8 cellular contexts compared by ENCODE assay signal in the genomic region with DNA sequence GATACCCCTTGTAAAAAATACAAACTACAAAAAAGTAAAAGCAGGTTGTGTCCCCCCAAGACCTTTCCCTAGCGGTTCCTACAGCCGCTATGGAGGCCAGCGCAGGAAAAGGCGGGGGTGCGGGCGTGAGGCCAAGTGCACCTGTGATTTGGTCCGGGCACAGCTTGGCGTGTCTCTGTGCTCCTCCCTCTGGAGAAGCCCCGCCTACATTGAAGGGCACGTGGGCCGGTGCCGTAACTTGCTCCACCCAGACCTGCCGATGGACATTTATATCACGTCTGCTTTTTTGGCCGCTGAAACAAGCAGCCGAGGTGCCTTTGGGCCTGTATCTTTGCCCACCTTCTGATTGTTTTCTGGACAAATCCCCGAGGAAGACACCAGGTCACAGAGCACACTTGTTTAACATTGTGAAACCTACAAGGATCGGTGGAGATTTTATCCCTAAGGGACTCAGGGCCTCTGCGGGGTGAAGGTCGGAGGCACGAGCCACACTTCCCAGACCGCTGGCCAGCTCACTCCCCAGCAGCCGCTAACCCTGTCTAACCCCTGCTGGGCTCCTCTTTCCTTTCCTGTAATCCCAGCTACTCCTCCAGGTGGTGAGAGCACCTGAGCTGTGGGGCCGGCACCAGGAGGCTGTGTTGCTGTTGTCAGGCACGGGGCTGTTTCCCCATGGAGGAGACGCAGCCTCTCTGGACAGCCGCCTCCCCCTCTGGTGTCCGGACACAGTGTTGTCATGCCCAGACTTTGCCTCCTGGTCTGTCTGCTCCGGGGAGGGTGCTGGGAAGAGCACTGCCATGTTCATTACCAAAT. TPM values are rescaled to one million over a fixed set of nuclear protein-coding genes. Genes with fewer than 3 reads are reported as not detected.
A peak's percentile ranks its signal among the peaks of the same experiment; 100 is the strongest.
DNase-seq lines count a peak whose midpoint lies in the region; ATAC-seq, FAIRE-seq and TF ChIP-seq lines count a peak whose summit lies in the region.

No MANE protein-coding gene starts in this region.

- intact Hi-C loops in activated CD4-positive, alpha-beta T cell treated with anti-CD3 and anti-CD28 coated beads for 36 hours (cut with DNase I, micrococcal nuclease) = no loop called here
- intact Hi-C loops in kidney (cut with DNase I) (no loop called here), tibial artery (cut with DNase I; ENCODE audit: low total_unique reads) (loop anchor here (2.0 to 10.0 kb wide), 3 partner anchors 18 to 124 kb away; a partner anchor contains a TSS)

- no peak for ATAC-seq in activated CD4-positive, alpha-beta T cell treated with anti-CD3 and anti-CD28 coated beads for 36 hours
- ATAC-seq in activated CD8-positive, alpha-beta T cell treated with anti-CD3 and anti-CD28 coated beads, Interleukin-2, amount 10 ng/mL, durations not matched to agents 7 days and 5 days = peak; percentile 30
- ATAC-seq in GM18861 (IDR thresholded peaks at IDR 0.05; ENCODE audit: unreplicated experiment) = no peak
- no peak for ATAC-seq in GM19397 (IDR thresholded peaks at IDR 0.05; ENCODE audit: unreplicated experiment)
- ATAC-seq in GM21447 (IDR thresholded peaks at IDR 0.05; ENCODE audit: unreplicated experiment) = no peak

- no peaks in the 10 kb centered on the region for H3K36me3 ChIP-seq in kidney (ENCODE audit: control insufficient read depth in 1 of 2, insufficient read depth in 2 of 2, low read length in 2 of 2)
- H3K36me3 ChIP-seq in tibial artery = no peaks in the 10 kb centered on the region

- H3K4me1 Mint-ChIP-seq in activated CD4-positive, alpha-beta T cell treated with anti-CD3 and anti-CD28 coated beads for 36 hours = no peaks in the 10 kb centered on the region
- no peaks in the 10 kb centered on the region for H3K4me1 Mint-ChIP-seq in activated CD4-positive, alpha-beta T cell treated with anti-CD3 and anti-CD28 coated beads, Interleukin-2, amount 10 ng/mL, durations not matched to agents 7 days and 5 days
- no peaks in the 10 kb centered on the region for H3K4me1 Mint-ChIP-seq in activated CD8-positive, alpha-beta T cell treated with anti-CD3 and anti-CD28 coated beads, Interleukin-2, amount 10 ng/mL, durations not matched to agents 7 days and 5 days (ENCODE audit: low read depth)

- H3K36me3 Mint-ChIP-seq in activated CD4-positive, alpha-beta T cell treated with anti-CD3 and anti-CD28 coated beads for 36 hours (ENCODE audit: low read depth) = no peaks in the 10 kb centered on the region
- H3K36me3 Mint-ChIP-seq in activated CD4-positive, alpha-beta T cell treated with anti-CD3 and anti-CD28 coated beads, Interleukin-2, amount 10 ng/mL, durations not matched to agents 7 days and 5 days (ENCODE audit: low read depth) = no peaks in the 10 kb centered on the region
- no peaks in the 10 kb centered on the region for H3K36me3 Mint-ChIP-seq in activated CD8-positive, alpha-beta T cell treated with anti-CD3 and anti-CD28 coated beads, Interleukin-2, amount 10 ng/mL, durations not matched to agents 7 days and 5 days (ENCODE audit: low read depth)

- CTCF ChIA-PET in activated CD4-positive, alpha-beta T cell treated with anti-CD3 and anti-CD28 coated beads for 36 hours (lab: Charles Lee) = interaction anchor here (0.6 kb wide), 2 partner anchors 138 to 788 kb away, joined by 3 read pairs; no protein-coding TSS in a partner anchor
- CTCF ChIA-PET in activated CD4-positive, alpha-beta T cell treated with anti-CD3 and anti-CD28 coated beads, Interleukin-2, amount 10 ng/mL, durations not matched to agents 7 days and 5 days (lab: Charles Lee) = interaction anchor here (1.3 kb wide), 1 partner anchor 10 kb away, joined by 3 read pairs; no protein-coding TSS in a partner anchor
- CTCF ChIA-PET in activated CD8-positive, alpha-beta T cell treated with anti-CD3 and anti-CD28 coated beads, Interleukin-2, amount 10 ng/mL, durations not matched to agents 7 days and 5 days (lab: Charles Lee) = no interaction called here

- peak overlapping the region; percentile 97 to 99 for H3K27ac ChIP-seq in kidney (ENCODE audit: low read depth in 2 of 2, low read length in 2 of 2)
- peak overlapping the region; percentile 88 to 89 for H3K27ac ChIP-seq in tibial artery

- H3K27me3 ChIP-seq in tibial artery = peaks cover 0 to 5% of the 10 kb centered on the region in 2 donors

- peaks cover 41 to 61% of the 10 kb centered on the region in 2 donors for H3K4me1 ChIP-seq in kidney (ENCODE audit: control insufficient read depth in 1 of 2, insufficient read depth in 1 of 2, low read depth in 1 of 2, low read length in 2 of 2)
- peaks cover 33 to 68% (median 57%) of the 10 kb centered on the region in 4 donors for H3K4me1 ChIP-seq in tibial artery

- no peak overlapping the region for H3K27ac Mint-ChIP-seq in activated CD4-positive, alpha-beta T cell treated with anti-CD3 and anti-CD28 coated beads for 36 hours
- H3K27ac Mint-ChIP-seq in activated CD4-positive, alpha-beta T cell treated with anti-CD3 and anti-CD28 coated beads, Interleukin-2, amount 10 ng/mL, durations not matched to agents 7 days and 5 days = no peak overlapping the region
- H3K27ac Mint-ChIP-seq in activated CD8-positive, alpha-beta T cell treated with anti-CD3 and anti-CD28 coated beads, Interleukin-2, amount 10 ng/mL, durations not matched to agents 7 days and 5 days = no peak overlapping the region

- H3K4me3 Mint-ChIP-seq in activated CD4-positive, alpha-beta T cell treated with anti-CD3 and anti-CD28 coated beads for 36 hours = no peak overlapping the region
- no peak overlapping the region for H3K4me3 Mint-ChIP-seq in activated CD4-positive, alpha-beta T cell treated with anti-CD3 and anti-CD28 coated beads, Interleukin-2, amount 10 ng/mL, durations not matched to agents 7 days and 5 days
- H3K4me3 Mint-ChIP-seq in activated CD8-positive, alpha-beta T cell treated with anti-CD3 and anti-CD28 coated beads, Interleukin-2, amount 10 ng/mL, durations not matched to agents 7 days and 5 days = no peak overlapping the region

- POLR2A ChIA-PET in activated CD4-positive, alpha-beta T cell treated with anti-CD3 and anti-CD28 coated beads for 36 hours (lab: Charles Lee) = interaction anchor here (0.6 kb wide), 1 partner anchor 72 kb away, joined by 3 read pairs; no protein-coding TSS in a partner anchor
- POLR2A ChIA-PET in activated CD4-positive, alpha-beta T cell treated with anti-CD3 and anti-CD28 coated beads, Interleukin-2, amount 10 ng/mL, durations not matched to agents 7 days and 5 days (lab: Charles Lee) = no interaction called here
- POLR2A ChIA-PET in activated CD8-positive, alpha-beta T cell treated with anti-CD3 and anti-CD28 coated beads, Interleukin-2, amount 10 ng/mL, durations not matched to agents 7 days and 5 days (lab: Charles Lee) = interaction anchor here (0.6 to 0.7 kb wide), 2 partner anchors 80 to 381 kb away, joined by 3 to 4 read pairs; no protein-coding TSS in a partner anchor

- H3K9ac ChIP-seq in kidney (ENCODE audit: low read length in 2 of 2) = peak overlapping the region; percentile 34 to 71

- H3K9me3 ChIP-seq in kidney (ENCODE audit: control insufficient read depth in 1 of 2, low read length in 2 of 2) (no peaks in the 10 kb centered on the region), tibial artery (no peaks in the 10 kb centered on the region)

- H3K4me3 ChIP-seq in kidney (ENCODE audit: low read length in 2 of 2) (peak overlapping the region; percentile 30), tibial artery (no peak overlapping the region)

- H3K9me3 Mint-ChIP-seq in activated CD4-positive, alpha-beta T cell treated with anti-CD3 and anti-CD28 coated beads for 36 hours (ENCODE audit: low read depth) = no peaks in the 10 kb centered on the region
- no peaks in the 10 kb centered on the region for H3K9me3 Mint-ChIP-seq in activated CD4-positive, alpha-beta T cell treated with anti-CD3 and anti-CD28 coated beads, Interleukin-2, amount 10 ng/mL, durations not matched to agents 7 days and 5 days
- no peaks in the 10 kb centered on the region for H3K9me3 Mint-ChIP-seq in activated CD8-positive, alpha-beta T cell treated with anti-CD3 and anti-CD28 coated beads, Interleukin-2, amount 10 ng/mL, durations not matched to agents 7 days and 5 days (ENCODE audit: insufficient read depth)

- no peak for FAIRE-seq in kidney (lab: Jason Lieb, UNC)

- no peaks in the 10 kb centered on the region for H3K27me3 Mint-ChIP-seq in activated CD4-positive, alpha-beta T cell treated with anti-CD3 and anti-CD28 coated beads for 36 hours
- peaks cover 2% of the 10 kb centered on the region for H3K27me3 Mint-ChIP-seq in activated CD4-positive, alpha-beta T cell treated with anti-CD3 and anti-CD28 coated beads, Interleukin-2, amount 10 ng/mL, durations not matched to agents 7 days and 5 days
- no peaks in the 10 kb centered on the region for H3K27me3 Mint-ChIP-seq in activated CD8-positive, alpha-beta T cell treated with anti-CD3 and anti-CD28 coated beads, Interleukin-2, amount 10 ng/mL, durations not matched to agents 7 days and 5 days (ENCODE audit: low read depth)

- DNase-seq in activated CD4-positive, alpha-beta T cell treated with anti-CD3 and anti-CD28 coated beads for 36 hours = peak; percentile 16
- no peak for DNase-seq in activated CD4-positive, alpha-beta T cell treated with anti-CD3 and anti-CD28 coated beads, Interleukin-2, amount 10 ng/mL, durations not matched to agents 7 days and 5 days
- no peak for DNase-seq in activated CD8-positive, alpha-beta T cell treated with anti-CD3 and anti-CD28 coated beads, Interleukin-2, amount 10 ng/mL, durations not matched to agents 7 days and 5 days
- DNase-seq in kidney = peak; percentile 93
- peak; percentile 17 to 62 for DNase-seq in tibial artery

- TF ChIP-seq CTCF in kidney (IDR thresholded peaks at IDR 0.05; ENCODE audit: borderline replicate concordance, extremely low read depth, insufficient read depth) (no peak), tibial artery (IDR thresholded peaks at IDR 0.05) (no peak)

RNA-seq across cellular contexts. Expression of a gene that starts 18.8 kb away (rescaled TPM):
- total RNA-seq in activated CD4-positive, alpha-beta T cell treated with anti-CD3 and anti-CD28 coated beads for 36 hours = 1 to 10 TPM; 8.1 to 9.3 TPM
- total RNA-seq in activated CD4-positive, alpha-beta T cell treated with anti-CD3 and anti-CD28 coated beads, Interleukin-2, amount 10 ng/mL, durations not matched to agents 7 days and 5 days = 1 to 10 TPM; 9.1 to 9.9 TPM
- total RNA-seq in activated CD8-positive, alpha-beta T cell treated with anti-CD3 and anti-CD28 coated beads, Interleukin-2, amount 10 ng/mL, durations not matched to agents 7 days and 5 days = 1 to 10 TPM; 9.9 TPM
- 40.3 TPM for total RNA-seq in kidney
- 20.8 TPM for polyA plus RNA-seq in kidney (ENCODE audit: insufficient read depth, low read depth, low replicate concordance)

Comparison
In these comparisons a context has a peak if more than half of its experiments do, and no peak if none do; other contexts are left out.
1. DNase-seq: peak in activated CD4-positive, alpha-beta T cell treated with anti-CD3 and anti-CD28 coated beads for 36 hours (single experiment), kidney (single experiment) and tibial artery (2 of 2); none in activated CD4-positive, alpha-beta T cell treated with anti-CD3 and anti-CD28 coated beads, Interleukin-2, amount 10 ng/mL, durations not matched to agents 7 days and 5 days (single experiment) and activated CD8-positive, alpha-beta T cell treated with anti-CD3 and anti-CD28 coated beads, Interleukin-2, amount 10 ng/mL, durations not matched to agents 7 days and 5 days (single experiment).
2. H3K4me3 ChIP-seq: peak in kidney (2 of 2); none in tibial artery (0 of 2).